ENCODE assay signal across 1 cellular context in the genomic region with DNA sequence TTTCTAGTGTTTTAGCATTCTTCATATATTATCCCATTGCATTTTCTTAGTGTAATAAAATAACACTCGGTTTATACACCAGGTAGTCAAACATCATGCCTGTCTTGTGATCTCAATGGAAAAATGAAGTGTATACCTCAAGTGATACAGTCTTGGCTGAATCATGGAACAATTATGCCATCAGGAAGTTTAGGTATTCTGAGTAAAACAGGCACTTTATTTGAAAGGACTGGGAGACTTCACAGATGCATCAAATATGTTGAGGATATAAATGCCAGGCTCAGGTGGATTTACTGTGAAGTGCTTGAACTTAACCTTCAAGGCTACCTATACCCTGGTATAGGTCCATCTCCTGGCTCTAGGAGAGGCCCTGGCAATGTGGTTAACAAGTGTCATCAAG.
TF ChIP-seq lines count a peak whose summit lies in the region.

No MANE protein-coding gene starts in this region.

TF ChIP-seq in A549, 52 proteins besides CTCF, POLR2A, EP300 and RAD21 (continued from another document):
- TF ChIP-seq, protein P1, sequence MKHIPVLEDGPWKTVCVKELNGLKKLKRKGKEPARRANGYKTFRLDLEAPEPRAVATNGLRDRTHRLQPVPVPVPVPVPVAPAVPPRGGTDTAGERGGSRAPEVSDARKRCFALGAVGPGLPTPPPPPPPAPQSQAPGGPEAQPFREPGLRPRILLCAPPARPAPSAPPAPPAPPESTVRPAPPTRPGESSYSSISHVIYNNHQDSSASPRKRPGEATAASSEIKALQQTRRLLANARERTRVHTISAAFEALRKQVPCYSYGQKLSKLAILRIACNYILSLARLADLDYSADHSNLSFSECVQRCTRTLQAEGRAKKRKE (CRISPR knock-in tag; IDR thresholded peaks at IDR 0.05; ENCODE audit: low read depth): no peak
- TF ChIP-seq, protein P2, sequence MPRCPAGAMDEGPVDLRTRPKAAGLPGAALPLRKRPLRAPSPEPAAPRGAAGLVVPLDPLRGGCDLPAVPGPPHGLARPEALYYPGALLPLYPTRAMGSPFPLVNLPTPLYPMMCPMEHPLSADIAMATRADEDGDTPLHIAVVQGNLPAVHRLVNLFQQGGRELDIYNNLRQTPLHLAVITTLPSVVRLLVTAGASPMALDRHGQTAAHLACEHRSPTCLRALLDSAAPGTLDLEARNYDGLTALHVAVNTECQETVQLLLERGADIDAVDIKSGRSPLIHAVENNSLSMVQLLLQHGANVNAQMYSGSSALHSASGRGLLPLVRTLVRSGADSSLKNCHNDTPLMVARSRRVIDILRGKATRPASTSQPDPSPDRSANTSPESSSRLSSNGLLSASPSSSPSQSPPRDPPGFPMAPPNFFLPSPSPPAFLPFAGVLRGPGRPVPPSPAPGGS (IDR thresholded peaks at IDR 0.05): no peak
- no peak for TF ChIP-seq JUNB (IDR thresholded peaks at IDR 0.05)
- TF ChIP-seq TP53 (CRISPR knock-in tag; IDR thresholded peaks at IDR 0.05): no peak
- no peak for TF ChIP-seq CBX8 (IDR thresholded peaks at IDR 0.05)
- TF ChIP-seq HEYL (CRISPR knock-in tag; IDR thresholded peaks at IDR 0.05): no peak
- no peak for TF ChIP-seq RFX5 (IDR thresholded peaks at IDR 0.05)
- TF ChIP-seq SMC3 (IDR thresholded peaks at IDR 0.05): no peak
- no peak for TF ChIP-seq BHLHE40 (IDR thresholded peaks at IDR 0.05; ENCODE audit: low read depth, low read length)
- TF ChIP-seq GATA3 (IDR thresholded peaks at IDR 0.05; ENCODE audit: borderline replicate concordance): no peak
- TF ChIP-seq FOSB (CRISPR knock-in tag; IDR thresholded peaks at IDR 0.05): no peak
- no peak for TF ChIP-seq KDM5A (IDR thresholded peaks at IDR 0.05)
